Comparison of ENCODE assay signal across 8 cellular contexts in the genomic region with DNA sequence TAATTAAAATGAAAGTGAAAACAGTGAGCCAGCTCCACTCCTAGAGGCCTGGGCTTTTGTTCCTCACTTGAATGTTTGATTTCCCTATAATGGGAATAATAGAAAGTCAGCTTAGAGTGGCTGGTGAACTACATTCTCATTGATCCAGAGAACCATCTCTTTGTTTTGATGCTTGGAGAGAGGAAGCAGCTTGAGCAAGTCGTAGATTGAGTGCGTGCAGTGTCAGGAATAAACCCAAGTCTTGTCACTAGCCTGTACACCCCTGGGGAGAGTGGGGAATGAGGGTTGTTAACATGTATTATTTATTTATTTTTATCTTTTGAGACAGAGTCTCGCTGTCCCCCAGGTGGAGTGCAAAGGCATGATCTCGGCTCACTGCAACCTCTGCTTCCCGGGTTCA. TPM values are rescaled to one million over a fixed set of nuclear protein-coding genes. Genes with fewer than 3 reads are reported as not detected.
DNase-seq lines count a peak whose midpoint lies in the region; ATAC-seq, FAIRE-seq and TF ChIP-seq lines count a peak whose summit lies in the region.

No MANE protein-coding gene starts in this region.

- H3K36me3 ChIP-seq in Peyer's patch = peaks cover 0 to 8% (median 0%) of the 10 kb centered on the region in 3 donors
- H3K36me3 ChIP-seq in esophagus (ENCODE audit: control insufficient read depth in 2 of 2, insufficient read depth in 2 of 2, low read length in 1 of 2) = peaks cover 0 to 6% of the 10 kb centered on the region in 2 donors
- no peaks in the 10 kb centered on the region for H3K36me3 ChIP-seq in pancreas

- H3K79me1 ChIP-seq in H9 (ENCODE audit: insufficient read depth, low read depth, low read length, poor library complexity, severe bottlenecking) = peaks cover 4% of the 10 kb centered on the region

- H3K27me3 ChIP-seq in H9 (ENCODE audit: insufficient read depth, low read length) (no peaks in the 10 kb centered on the region), Peyer's patch (no peaks in the 10 kb centered on the region), esophagus (ENCODE audit: control insufficient read depth in 1 of 2, insufficient read depth in 2 of 2, low read length in 2 of 2) (no peaks in the 10 kb centered on the region), pancreas (peaks cover 0 to 3% (median 0%) of the 10 kb centered on the region in 4 donors)

- CTCF ChIA-PET in HEK293T (lab: Yijun Ruan, JAX) = interaction anchor here (0.7 to 1.5 kb wide), 2 partner anchors 10 to 198 kb away, joined by 3 to 13 read pairs; no protein-coding TSS in a partner anchor

- H3K9ac ChIP-seq in H9 (ENCODE audit: extremely low read depth, insufficient read length, low read length) = peak overlapping the region; percentile 31

- H2AK5ac ChIP-seq in H9 (ENCODE audit: insufficient read length, low read length) = no peak overlapping the region

- no peak overlapping the region for H3K27ac Mint-ChIP-seq in H9

- no peak overlapping the region for H4K91ac ChIP-seq in H9 (ENCODE audit: insufficient read length, low read depth, low read length)

- H3K36me3 Mint-ChIP-seq in H9 (ENCODE audit: insufficient read depth in 1 of 3, low read depth in 3 of 3) = peaks cover 3 to 16% (median 16%) of the 10 kb centered on the region in 3 experiments; a peak in 6 of 7 replicates

- no CpG with 5 or more reads among the region's 5 CpGs for WGBS in H9 (ENCODE audit: extremely low coverage, insufficient read length, low lambda C conversion rate)
- WGBS in esophagus, 2 donors = 33% methylated on average over 5 of the region's 5 CpGs
- 25 to 31% methylated on average over 5 of the region's 5 CpGs for WGBS in pancreas, 2 donors

- H3K14ac ChIP-seq in H9 (ENCODE audit: insufficient read depth, low read length) = no peak overlapping the region

- DNase-seq in H9 (no peak), Peyer's patch (no peak), pancreas (no peak), HEK293T (ENCODE audit: extremely low spot score) (no peak)
- DNase-seq in activated CD4-positive, CD25-positive, alpha-beta regulatory T cell (lab: John Stamatoyannopoulos, UW) = no peak

- H3K18ac ChIP-seq in H9 (ENCODE audit: insufficient read length, low read depth, low read length) = no peak overlapping the region

- H2AFZ ChIP-seq in H9 (ENCODE audit: low read length) = no peak overlapping the region

- peaks cover 40% of the 10 kb centered on the region for H3K27me3 Mint-ChIP-seq in H9 (ENCODE audit: low read depth)

- H3T11ph ChIP-seq in H9 (ENCODE audit: low read length) = no peak overlapping the region

- POLR2A ChIA-PET in HEK293T (lab: Yijun Ruan, JAX) = interaction anchor here (1.8 to 2.3 kb wide), 2 partner anchors 10 to 168 kb away, joined by 4 to 8 read pairs; no protein-coding TSS in a partner anchor

- H3K4me3 ChIP-seq in Peyer's patch = peak overlapping the region; percentile 61 to 81 (median 75)
- peak overlapping the region in 1 of 2 donors; percentile 84 for H3K4me3 ChIP-seq in esophagus (ENCODE audit: low read depth in 1 of 2, low read length in 2 of 2)
- H3K4me3 ChIP-seq in pancreas = peak overlapping the region; percentile 56 to 91 (median 68)

- H3K4me1 ChIP-seq in H9 (ENCODE audit: insufficient read depth, low read length) (0 out of 2 replicates have a peak, but pooled peaks cover 2% of the 10 kb centered on the region), Peyer's patch (peaks cover 0 to 15% (median 3%) of the 10 kb centered on the region in 4 donors), esophagus (ENCODE audit: control insufficient read depth in 2 of 2, insufficient read depth in 2 of 2, low read length in 1 of 2) (no peaks in the 10 kb centered on the region), pancreas (peaks cover 8 to 15% (median 14%) of the 10 kb centered on the region in 3 donors)

- no peak overlapping the region for H2BK120ac ChIP-seq in H9 (ENCODE audit: low read depth, low read length, poor library complexity, severe bottlenecking)

- H3K79me2 ChIP-seq in H9 (ENCODE audit: insufficient read depth, low read length) = peaks cover 12% of the 10 kb centered on the region; the same call in 1 of the 2 replicates

- H3K4me3 Mint-ChIP-seq in H9 = peak overlapping the region; percentile 98 to 99

- H3K27ac ChIP-seq in H9 (ENCODE audit: insufficient read length, low read depth, low read length) (no peak overlapping the region), Peyer's patch (peak overlapping the region; percentile 78 to 89 (median 82)), esophagus (ENCODE audit: low read depth in 2 of 2, low read length in 1 of 2) (peak overlapping the region; percentile 68 to 85), pancreas (peak overlapping the region; percentile 73 to 94 (median 87))

- H2BK15ac ChIP-seq in H9 (ENCODE audit: low read depth, low read length) = no peak overlapping the region

- intact Hi-C loops in pancreas (cut with DNase I) = no loop called here

- TF ChIP-seq CTCF in H9 (conservative IDR thresholded peaks at IDR 0.05) (no peak), Peyer's patch (IDR thresholded peaks at IDR 0.05) (no peak), pancreas (IDR thresholded peaks at IDR 0.05) (no peak)

- H3K9me3 ChIP-seq in H9 (ENCODE audit: control insufficient read depth, low read depth, low read length) = no peaks in the 10 kb centered on the region
- no peaks in the 10 kb centered on the region for H3K9me3 ChIP-seq in Peyer's patch
- no peaks in the 10 kb centered on the region for H3K9me3 ChIP-seq in esophagus (ENCODE audit: control insufficient read depth in 2 of 2, insufficient read depth in 1 of 2, low read depth in 1 of 2, low read length in 1 of 2)
- no peaks in the 10 kb centered on the region for H3K9me3 ChIP-seq in pancreas

- H2BK12ac ChIP-seq in H9 (ENCODE audit: insufficient read length, low read depth, low read length) = no peak overlapping the region

- no peak overlapping the region for H3K23ac ChIP-seq in H9 (ENCODE audit: insufficient read length, low read depth, low read length)

- no peaks in the 10 kb centered on the region for H3K9me3 Mint-ChIP-seq in H9

- H2BK20ac ChIP-seq in H9 (ENCODE audit: low read depth, low read length, poor library complexity, severe bottlenecking) = no peak overlapping the region

- H4K5ac ChIP-seq in H9 (ENCODE audit: insufficient read length, low read depth, low read length) = no peak overlapping the region

- peak overlapping the region; percentile 99 for H3K4me2 ChIP-seq in H9 (ENCODE audit: insufficient read depth, insufficient read length, low read length)

- peaks cover 9 to 13% of the 10 kb centered on the region in 2 experiments for H3K4me1 Mint-ChIP-seq in H9

- no peak overlapping the region for H3K56ac ChIP-seq in H9 (ENCODE audit: insufficient read length, low read depth, low read length)

- peaks cover 7% of the 10 kb centered on the region for H3K23me2 ChIP-seq in H9 (ENCODE audit: insufficient read length, low read depth, low read length, poor library complexity, severe bottlenecking)

- ATAC-seq in pancreas (peak in 2 of 4 donors; percentile 2 to 8), GM21360 (IDR thresholded peaks at IDR 0.05; ENCODE audit: unreplicated experiment) (no peak), GM21423 (IDR thresholded peaks at IDR 0.05; ENCODE audit: unreplicated experiment) (no peak)

- H4K20me1 ChIP-seq in H9 (ENCODE audit: control insufficient read depth, insufficient read depth, insufficient read length) = no peaks in the 10 kb centered on the region

- TF ChIP-seq POLR2A in Peyer's patch (IDR thresholded peaks at IDR 0.05) = no peak

- H3K4ac ChIP-seq in H9 (ENCODE audit: low read depth, low read length) = no peak overlapping the region

- no peak for FAIRE-seq in pancreas (lab: Jason Lieb, UNC)

- H2BK5ac ChIP-seq in H9 (ENCODE audit: insufficient read length, low read length) = no peak overlapping the region

- H4K8ac ChIP-seq in H9 (replicated peaks; ENCODE audit: insufficient read length, low read depth, low read length) = no peak overlapping the region

TF ChIP-seq in HEK293T, 16 proteins besides CTCF, POLR2A, EP300 and RAD21:
- no peak for TF ChIP-seq FOXM1 (IDR thresholded peaks at IDR 0.05; ENCODE audit: borderline replicate concordance)
- TF ChIP-seq L3MBTL2 (conservative IDR thresholded peaks at IDR 0.05) = no peak
- no peak for TF ChIP-seq SUZ12 (IDR thresholded peaks at IDR 0.05)
- no peak for TF ChIP-seq CTBP1 (IDR thresholded peaks at IDR 0.05; ENCODE audit: borderline replicate concordance)
- TF ChIP-seq ARNT (IDR thresholded peaks at IDR 0.05) = no peak
- no peak for TF ChIP-seq TARDBP (IDR thresholded peaks at IDR 0.05)
- no peak for TF ChIP-seq SP1 (IDR thresholded peaks at IDR 0.05)

RNA-seq across cellular contexts. Expression of gene LSG1, which starts 0.9 kb away (rescaled TPM):
- total RNA-seq in H9 (2021) = 59.9 and 63.3 TPM in 2 replicates
- 100 to 1,000 TPM in 1 of 4 donors, 10 to 100 TPM in 3; 42.9 to 120 (median 81.9) TPM for total RNA-seq in Peyer's patch
- 10 to 100 TPM; 14.1 to 26.5 TPM for polyA plus RNA-seq in esophagus
- total RNA-seq in pancreas = 10 to 100 TPM; 11.3 to 14.6 (median 13.8) TPM
- polyA plus RNA-seq in pancreas = 10 to 100 TPM; 11.5 to 47.1 TPM

RNA-seq across cellular contexts. Expression of gene FAM43A, which starts 12.8 kb away (rescaled TPM):
- total RNA-seq in H9 (2021) = 2.4 and 2.7 TPM in 2 replicates
- 10 to 100 TPM in 1 of 4 donors, 1 to 10 TPM in 3; 4.1 to 27.5 (median 8.9) TPM for total RNA-seq in Peyer's patch
- 10 to 100 TPM in 1 of 2 donors, 1 to 10 TPM in 1; 9.0 to 15.5 TPM for polyA plus RNA-seq in esophagus
- 1 to 10 TPM; 1.2 to 2.8 (median 1.5) TPM for total RNA-seq in pancreas
- 1 to 10 TPM; 1.9 to 2.0 TPM for polyA plus RNA-seq in pancreas

RNA-seq across cellular contexts. Expression of gene TMEM44, which starts 39.7 kb away (rescaled TPM):
- 16.5 and 19.8 TPM in 2 replicates for total RNA-seq in H9 (2021)
- 10 to 100 TPM in 3 of 4 donors, 1 to 10 TPM in 1; 7.7 to 51.2 (median 23.5) TPM for total RNA-seq in Peyer's patch
- polyA plus RNA-seq in esophagus = 1 to 10 TPM; 7.3 TPM
- total RNA-seq in pancreas = 10 to 100 TPM in 1 of 6 donors, 1 to 10 TPM in 5; 1.7 to 11.4 (median 2.8) TPM
- polyA plus RNA-seq in pancreas = 10 to 100 TPM in 1 of 2 donors, 1 to 10 TPM in 1; 7.4 to 17.8 TPM
